ENCODE assay signal across 11 cellular contexts in genomic region chr5:149450199-149450598, GRCh38.
DNase-seq lines count a peak whose midpoint lies in the region; ATAC-seq, FAIRE-seq and TF ChIP-seq lines count a peak whose summit lies in the region.
"Had no signal": no experiment of that assay in that cellular context is flagged by ENCODE, and none has a peak within 500 bp of the region (broad histone marks: within the 10 kb centered on the region; RNA-seq: fewer than 3 reads in every experiment).

No MANE protein-coding gene starts in this region.

- peaks cover 8% of the 10 kb centered on the region for H3K27me3 Mint-ChIP-seq in activated naive CD4-positive, alpha-beta T cell treated with anti-CD3 and anti-CD28 coated beads, Interleukin-2, amount 10 ng/mL, durations not matched to agents 7 days and 5 days

- H3K36me3 Mint-ChIP-seq in activated naive CD4-positive, alpha-beta T cell treated with anti-CD3 and anti-CD28 coated beads, Interleukin-2, amount 10 ng/mL, durations not matched to agents 7 days and 5 days, result no peaks in the 10 kb centered on the region

- H3K27ac ChIP-seq in cardiac muscle cell, result peak overlapping the region; percentile 49
- H3K27ac ChIP-seq in pancreas, result no peak overlapping the region

- H3K4me3 ChIP-seq in cardiac muscle cell (no peak overlapping the region), pancreas (no peak overlapping the region)
- H3K4me3 ChIP-seq: A549 had no signal

- H3K4me3 Mint-ChIP-seq in activated naive CD4-positive, alpha-beta T cell treated with anti-CD3 and anti-CD28 coated beads, Interleukin-2, amount 10 ng/mL, durations not matched to agents 7 days and 5 days, result no peak overlapping the region

- H3K36me3 ChIP-seq in cardiac muscle cell (no peaks in the 10 kb centered on the region), pancreas (no peaks in the 10 kb centered on the region)

- FAIRE-seq in pancreas (lab: Jason Lieb, UNC), result no peak
- FAIRE-seq: A549 had no signal

- ATAC-seq in Right ventricle myocardium inferior (peak; percentile 67), pancreas (peak in 3 of 4 donors; percentile 5 to 30 (median 18)), HG03457 (IDR thresholded peaks at IDR 0.05; ENCODE audit: unreplicated experiment) (no peak)

- TF ChIP-seq CTCF in cardiac muscle cell (IDR thresholded peaks at IDR 0.05; ENCODE audit: low read depth, low read length), result no peak
- TF ChIP-seq CTCF in pancreas (IDR thresholded peaks at IDR 0.05), result no peak

- no peaks in the 10 kb centered on the region for H3K9me3 Mint-ChIP-seq in activated naive CD4-positive, alpha-beta T cell treated with anti-CD3 and anti-CD28 coated beads, Interleukin-2, amount 10 ng/mL, durations not matched to agents 7 days and 5 days

- H3K9me3 ChIP-seq in cardiac muscle cell (ENCODE audit: low read depth) (no peaks in the 10 kb centered on the region), pancreas (no peaks in the 10 kb centered on the region)
- H3K9me3 ChIP-seq: A549 had no signal

- H3K27me3 ChIP-seq in cardiac muscle cell (no peaks in the 10 kb centered on the region), pancreas (no peaks in the 10 kb centered on the region)

- H3K27ac Mint-ChIP-seq in activated naive CD4-positive, alpha-beta T cell treated with anti-CD3 and anti-CD28 coated beads, Interleukin-2, amount 10 ng/mL, durations not matched to agents 7 days and 5 days, result no peak overlapping the region

- intact Hi-C loops in Right ventricle myocardium inferior (cut with DNase I) (loop anchor here (5.0 kb wide), 1 partner anchor 37 kb away; no protein-coding TSS in a partner anchor), cardiac septum (cut with DNase I) (loop anchor here (5.0 kb wide), 1 partner anchor 37 kb away; no protein-coding TSS in a partner anchor), pancreas (cut with DNase I) (no loop called here)

- DNase-seq in Right ventricle myocardium inferior (ENCODE audit: missing footprints) (peak; percentile 83), cardiac septum (ENCODE audit: low spot score) (no peak), cardiac muscle cell (ENCODE audit: low read depth in 1 of 2, low spot score in 1 of 2) (peak in 1 of 2 donors; percentile 91), pancreas (no peak), kidney glomerular epithelial cell (lab: John Stamatoyannopoulos, UW) (no peak)
- no peak for DNase-seq in activated naive CD4-positive, alpha-beta T cell treated with Interleukin-2 at 50 U/mL for 16 hours
- no peak for DNase-seq in activated naive CD4-positive, alpha-beta T cell treated with anti-CD3 and anti-CD28 coated beads, Interleukin-2, amount 10 ng/mL, durations not matched to agents 7 days and 5 days
- DNase-seq: activated CD4-positive, alpha-beta T cell treated with anti-CD3 and anti-CD28 coated beads for 48 hours; GDM1 had no signal

- WGBS in pancreas, 2 donors, result 42 to 43% methylated on average over 3 of the region's 3 CpGs

- H3K4me1 ChIP-seq in cardiac muscle cell (ENCODE audit: low read depth), result peaks cover 31% of the 10 kb centered on the region
- peaks cover 3 to 20% (median 11%) of the 10 kb centered on the region in 3 donors for H3K4me1 ChIP-seq in pancreas

- no peaks in the 10 kb centered on the region for H3K4me1 Mint-ChIP-seq in activated naive CD4-positive, alpha-beta T cell treated with anti-CD3 and anti-CD28 coated beads, Interleukin-2, amount 10 ng/mL, durations not matched to agents 7 days and 5 days

- CTCF ChIA-PET in activated naive CD4-positive, alpha-beta T cell treated with anti-CD3 and anti-CD28 coated beads, Interleukin-2, amount 10 ng/mL, durations not matched to agents 7 days and 5 days (lab: Charles Lee), result interaction anchor here (1.3 kb wide), 1 partner anchor 11 kb away, joined by 3 read pairs; no protein-coding TSS in a partner anchor

Comparison
In these comparisons a context has a peak if more than half of its experiments do, and no peak if none do; other contexts are left out.
1. intact Hi-C loops: an anchor here in Right ventricle myocardium inferior (5.0 kb wide) and cardiac septum (5.0 kb wide); none called in pancreas.